In the genomic region with DNA sequence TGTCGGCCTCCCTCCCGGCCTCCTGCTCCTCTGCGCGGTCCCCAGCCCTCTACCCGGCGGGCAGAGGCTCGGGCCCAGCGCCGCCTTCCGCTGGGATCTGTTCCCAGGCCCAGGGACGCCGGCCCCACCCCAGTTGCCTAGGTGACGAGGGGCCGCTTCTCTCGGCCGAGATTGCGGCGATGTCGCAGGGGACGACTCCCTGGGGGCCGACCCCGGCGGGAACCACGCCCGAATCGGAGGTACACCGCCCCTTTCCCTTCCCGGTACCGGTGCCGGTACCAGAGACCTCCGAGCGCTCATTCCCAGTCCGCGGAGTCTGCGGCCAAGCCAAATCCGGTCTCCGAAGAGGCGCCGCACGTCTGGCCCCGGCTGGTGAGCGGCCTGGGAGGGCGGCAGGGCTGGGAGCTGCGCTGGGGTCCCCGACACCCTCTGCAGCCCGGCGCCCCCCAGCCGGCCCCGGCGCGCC, we compare ENCODE assay signal across 1 cellular context.
TF ChIP-seq lines count a peak whose summit lies in the region.

A gene with protein sequence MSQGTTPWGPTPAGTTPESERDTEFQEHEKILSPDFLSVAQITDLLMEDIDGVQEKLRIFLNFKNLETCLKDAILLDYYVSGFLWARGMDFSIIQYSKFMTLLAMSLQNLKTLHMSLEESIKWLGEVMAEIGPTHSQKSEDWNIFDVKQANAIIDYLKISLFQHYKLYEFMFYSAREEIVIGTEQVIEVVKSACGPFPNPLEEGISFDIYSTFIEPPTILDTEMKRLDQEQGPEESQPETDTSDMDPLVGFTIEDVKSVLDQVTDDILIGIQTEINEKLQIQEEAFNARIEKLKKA (plus strand): TSS at position 136 of the 466 bp plus-strand sequence. CDS start 44 bp downstream, at position 180.

TF ChIP-seq in GM23338, 12 proteins besides CTCF, POLR2A, EP300 and RAD21 (continued from another document):
- TF ChIP-seq, protein P1, sequence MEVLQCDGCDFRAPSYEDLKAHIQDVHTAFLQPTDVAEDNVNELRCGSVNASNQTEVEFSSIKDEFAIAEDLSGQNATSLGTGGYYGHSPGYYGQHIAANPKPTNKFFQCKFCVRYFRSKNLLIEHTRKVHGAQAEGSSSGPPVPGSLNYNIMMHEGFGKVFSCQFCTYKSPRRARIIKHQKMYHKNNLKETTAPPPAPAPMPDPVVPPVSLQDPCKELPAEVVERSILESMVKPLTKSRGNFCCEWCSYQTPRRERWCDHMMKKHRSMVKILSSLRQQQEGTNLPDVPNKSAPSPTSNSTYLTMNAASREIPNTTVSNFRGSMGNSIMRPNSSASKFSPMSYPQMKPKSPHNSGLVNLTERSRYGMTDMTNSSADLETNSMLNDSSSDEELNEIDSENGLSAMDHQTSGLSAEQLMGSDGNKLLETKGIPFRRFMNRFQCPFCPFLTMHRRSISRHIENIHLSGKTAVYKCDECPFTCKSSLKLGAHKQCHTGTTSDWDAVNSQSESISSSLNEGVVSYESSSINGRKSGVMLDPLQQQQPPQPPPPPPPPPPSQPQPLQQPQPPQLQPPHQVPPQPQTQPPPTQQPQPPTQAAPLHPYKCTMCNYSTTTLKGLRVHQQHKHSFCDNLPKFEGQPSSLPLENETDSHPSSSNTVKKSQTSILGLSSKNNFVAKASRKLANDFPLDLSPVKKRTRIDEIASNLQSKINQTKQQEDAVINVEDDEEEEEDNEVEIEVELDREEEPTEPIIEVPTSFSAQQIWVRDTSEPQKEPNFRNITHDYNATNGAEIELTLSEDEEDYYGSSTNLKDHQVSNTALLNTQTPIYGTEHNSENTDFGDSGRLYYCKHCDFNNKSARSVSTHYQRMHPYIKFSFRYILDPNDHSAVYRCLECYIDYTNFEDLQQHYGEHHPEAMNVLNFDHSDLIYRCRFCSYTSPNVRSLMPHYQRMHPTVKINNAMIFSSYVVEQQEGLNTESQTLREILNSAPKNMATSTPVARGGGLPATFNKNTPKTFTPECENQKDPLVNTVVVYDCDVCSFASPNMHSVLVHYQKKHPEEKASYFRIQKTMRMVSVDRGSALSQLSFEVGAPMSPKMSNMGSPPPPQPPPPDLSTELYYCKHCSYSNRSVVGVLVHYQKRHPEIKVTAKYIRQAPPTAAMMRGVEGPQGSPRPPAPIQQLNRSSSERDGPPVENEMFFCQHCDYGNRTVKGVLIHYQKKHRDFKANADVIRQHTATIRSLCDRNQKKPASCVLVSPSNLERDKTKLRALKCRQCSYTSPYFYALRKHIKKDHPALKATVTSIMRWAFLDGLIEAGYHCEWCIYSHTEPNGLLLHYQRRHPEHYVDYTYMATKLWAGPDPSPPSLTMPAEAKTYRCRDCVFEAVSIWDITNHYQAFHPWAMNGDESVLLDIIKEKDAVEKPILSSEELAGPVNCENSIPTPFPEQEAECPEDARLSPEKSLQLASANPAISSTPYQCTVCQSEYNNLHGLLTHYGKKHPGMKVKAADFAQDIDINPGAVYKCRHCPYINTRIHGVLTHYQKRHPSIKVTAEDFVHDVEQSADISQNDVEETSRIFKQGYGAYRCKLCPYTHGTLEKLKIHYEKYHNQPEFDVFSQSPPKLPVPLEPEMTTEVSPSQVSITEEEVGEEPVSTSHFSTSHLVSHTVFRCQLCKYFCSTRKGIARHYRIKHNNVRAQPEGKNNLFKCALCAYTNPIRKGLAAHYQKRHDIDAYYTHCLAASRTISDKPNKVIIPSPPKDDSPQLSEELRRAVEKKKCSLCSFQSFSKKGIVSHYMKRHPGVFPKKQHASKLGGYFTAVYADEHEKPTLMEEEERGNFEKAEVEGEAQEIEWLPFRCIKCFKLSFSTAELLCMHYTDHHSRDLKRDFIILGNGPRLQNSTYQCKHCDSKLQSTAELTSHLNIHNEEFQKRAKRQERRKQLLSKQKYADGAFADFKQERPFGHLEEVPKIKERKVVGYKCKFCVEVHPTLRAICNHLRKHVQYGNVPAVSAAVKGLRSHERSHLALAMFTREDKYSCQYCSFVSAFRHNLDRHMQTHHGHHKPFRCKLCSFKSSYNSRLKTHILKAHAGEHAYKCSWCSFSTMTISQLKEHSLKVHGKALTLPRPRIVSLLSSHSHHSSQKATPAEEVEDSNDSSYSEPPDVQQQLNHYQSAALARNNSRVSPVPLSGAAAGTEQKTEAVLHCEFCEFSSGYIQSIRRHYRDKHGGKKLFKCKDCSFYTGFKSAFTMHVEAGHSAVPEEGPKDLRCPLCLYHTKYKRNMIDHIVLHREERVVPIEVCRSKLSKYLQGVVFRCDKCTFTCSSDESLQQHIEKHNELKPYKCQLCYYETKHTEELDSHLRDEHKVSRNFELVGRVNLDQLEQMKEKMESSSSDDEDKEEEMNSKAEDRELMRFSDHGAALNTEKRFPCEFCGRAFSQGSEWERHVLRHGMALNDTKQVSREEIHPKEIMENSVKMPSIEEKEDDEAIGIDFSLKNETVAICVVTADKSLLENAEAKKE (CRISPR knock-in tag; IDR thresholded peaks at IDR 0.05): no peak
- TF ChIP-seq POLR2AphosphoS5 (IDR thresholded peaks at IDR 0.05; ENCODE audit: low read depth) (no peak), STAT1 (IDR thresholded peaks at IDR 0.05; ENCODE audit: unreplicated experiment) (no peak), EZH2phosphoT487 (IDR thresholded peaks at IDR 0.05; ENCODE audit: unreplicated experiment) (no peak), ZNF114 (CRISPR knock-in tag; IDR thresholded peaks at IDR 0.05) (no peak), JUNB (IDR thresholded peaks at IDR 0.05; ENCODE audit: unreplicated experiment) (no peak), ZNF331 (CRISPR knock-in tag; IDR thresholded peaks at IDR 0.05; ENCODE audit: low read depth) (no peak), EZH2 (IDR thresholded peaks at IDR 0.05; ENCODE audit: low read depth, unreplicated experiment) (no peak)
- TF ChIP-seq, protein P2, sequence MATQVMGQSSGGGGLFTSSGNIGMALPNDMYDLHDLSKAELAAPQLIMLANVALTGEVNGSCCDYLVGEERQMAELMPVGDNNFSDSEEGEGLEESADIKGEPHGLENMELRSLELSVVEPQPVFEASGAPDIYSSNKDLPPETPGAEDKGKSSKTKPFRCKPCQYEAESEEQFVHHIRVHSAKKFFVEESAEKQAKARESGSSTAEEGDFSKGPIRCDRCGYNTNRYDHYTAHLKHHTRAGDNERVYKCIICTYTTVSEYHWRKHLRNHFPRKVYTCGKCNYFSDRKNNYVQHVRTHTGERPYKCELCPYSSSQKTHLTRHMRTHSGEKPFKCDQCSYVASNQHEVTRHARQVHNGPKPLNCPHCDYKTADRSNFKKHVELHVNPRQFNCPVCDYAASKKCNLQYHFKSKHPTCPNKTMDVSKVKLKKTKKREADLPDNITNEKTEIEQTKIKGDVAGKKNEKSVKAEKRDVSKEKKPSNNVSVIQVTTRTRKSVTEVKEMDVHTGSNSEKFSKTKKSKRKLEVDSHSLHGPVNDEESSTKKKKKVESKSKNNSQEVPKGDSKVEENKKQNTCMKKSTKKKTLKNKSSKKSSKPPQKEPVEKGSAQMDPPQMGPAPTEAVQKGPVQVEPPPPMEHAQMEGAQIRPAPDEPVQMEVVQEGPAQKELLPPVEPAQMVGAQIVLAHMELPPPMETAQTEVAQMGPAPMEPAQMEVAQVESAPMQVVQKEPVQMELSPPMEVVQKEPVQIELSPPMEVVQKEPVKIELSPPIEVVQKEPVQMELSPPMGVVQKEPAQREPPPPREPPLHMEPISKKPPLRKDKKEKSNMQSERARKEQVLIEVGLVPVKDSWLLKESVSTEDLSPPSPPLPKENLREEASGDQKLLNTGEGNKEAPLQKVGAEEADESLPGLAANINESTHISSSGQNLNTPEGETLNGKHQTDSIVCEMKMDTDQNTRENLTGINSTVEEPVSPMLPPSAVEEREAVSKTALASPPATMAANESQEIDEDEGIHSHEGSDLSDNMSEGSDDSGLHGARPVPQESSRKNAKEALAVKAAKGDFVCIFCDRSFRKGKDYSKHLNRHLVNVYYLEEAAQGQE (IDR thresholded peaks at IDR 0.05; ENCODE audit: unreplicated experiment): no peak
TF ChIP-seq in GM23338: peak in this region for 0.
